16 cellular contexts compared by ENCODE assay signal in the genomic region with DNA sequence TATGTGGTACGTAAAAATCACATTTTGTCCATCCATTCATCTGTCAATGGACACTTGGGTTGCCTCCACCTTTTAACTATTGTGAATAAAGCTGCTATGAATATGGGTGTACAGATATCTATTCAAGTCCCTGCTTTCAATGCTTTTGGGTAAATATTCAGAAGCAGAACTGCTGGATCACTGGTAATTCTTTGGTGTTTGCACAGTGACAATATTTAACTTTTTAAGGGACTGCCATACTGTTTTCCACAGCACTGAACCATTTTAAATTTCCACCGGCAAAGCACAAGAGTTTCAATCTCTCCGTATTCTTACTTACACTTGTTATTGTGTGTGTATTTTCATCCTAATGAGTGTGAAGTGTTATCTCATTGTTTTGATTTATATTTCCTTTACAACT.
DNase-seq lines count a peak whose midpoint lies in the region; ATAC-seq and TF ChIP-seq lines count a peak whose summit lies in the region.
"Had no signal": no experiment of that assay in that cellular context is flagged by ENCODE, and none has a peak within 500 bp of the region (broad histone marks: within the 10 kb centered on the region; RNA-seq: fewer than 3 reads in every experiment).

No MANE protein-coding gene starts in this region.

- ATAC-seq in left lobe of liver (peak; percentile 79), right lobe of liver (peak; percentile 60 to 84 (median 69)), HG02884 (IDR thresholded peaks at IDR 0.05; ENCODE audit: unreplicated experiment) (no peak), lower lobe of right lung (no peak)
- ATAC-seq: CD8-positive, alpha-beta T cell had no signal

- no peaks in the 10 kb centered on the region for H3K27me3 ChIP-seq in right lobe of liver
- H3K27me3 ChIP-seq in lower lobe of right lung (ENCODE audit: low read depth) = no peaks in the 10 kb centered on the region
- H3K27me3 ChIP-seq: BLaER1 had no signal

- DNase-seq in NCI-H1092 treated with DMSO at 0.1 percent for 48 hours (lab: John Stamatoyannopoulos, UW) (peak; percentile 41), NCI-H1092 (lab: John Stamatoyannopoulos, UW) (no peak), left lobe of liver (ENCODE audit: low spot score) (no peak), right lobe of liver (no peak), lower lobe of right lung (no peak)
- DNase-seq: Caco-2; CD4-positive, CD25-positive, alpha-beta regulatory T cell; CD8-positive, alpha-beta T cell; DND-41; GM23248; H7; HCEC 1CT had no signal

- intact Hi-C loops in right lobe of liver (cut with DNase I) (no loop called here), lower lobe of right lung (cut with DNase I) (no loop called here)

- H3K27ac ChIP-seq in right lobe of liver (no peak overlapping the region), lower lobe of right lung (no peak overlapping the region)
- H3K27ac ChIP-seq: 22Rv1, BLaER1, C4-2B, GM23248 had no signal

- H3K36me3 ChIP-seq in right lobe of liver = no peaks in the 10 kb centered on the region
- H3K36me3 ChIP-seq in lower lobe of right lung = no peaks in the 10 kb centered on the region
- H3K36me3 ChIP-seq: BLaER1 had no signal

- H3K4me1 ChIP-seq in right lobe of liver (peaks cover 0 to 26% (median 0%) of the 10 kb centered on the region in 4 donors), lower lobe of right lung (no peaks in the 10 kb centered on the region)
- H3K4me1 ChIP-seq: BLaER1 had no signal

- H3K4me3 ChIP-seq in right lobe of liver (no peak overlapping the region), lower lobe of right lung (no peak overlapping the region)
- H3K4me3 ChIP-seq: BLaER1, GM23248 had no signal

- TF ChIP-seq POLR2A in right lobe of liver (IDR thresholded peaks at IDR 0.05) = no peak

- no peak for TF ChIP-seq CTCF in right lobe of liver (IDR thresholded peaks at IDR 0.05)
- TF ChIP-seq CTCF in lower lobe of right lung (IDR thresholded peaks at IDR 0.05) = no peak

- WGBS in right lobe of liver (ENCODE audit: insufficient coverage, low coverage, low lambda C conversion rate, missing lambda C conversion rate) = 44% methylated on average over 3 of the region's 3 CpGs

- H3K9me3 ChIP-seq in right lobe of liver (no peaks in the 10 kb centered on the region), lower lobe of right lung (no peaks in the 10 kb centered on the region)
- H3K9me3 ChIP-seq: BLaER1, Caco-2 had no signal

Comparison
In these comparisons a context has a peak if more than half of its experiments do, and no peak if none do; other contexts are left out.
1. ATAC-seq: peak in left lobe of liver (single experiment) and right lobe of liver (4 of 4); none in HG02884 (single experiment) and lower lobe of right lung (0 of 2).